ENCODE assay signal across 31 cellular contexts in the genomic region with DNA sequence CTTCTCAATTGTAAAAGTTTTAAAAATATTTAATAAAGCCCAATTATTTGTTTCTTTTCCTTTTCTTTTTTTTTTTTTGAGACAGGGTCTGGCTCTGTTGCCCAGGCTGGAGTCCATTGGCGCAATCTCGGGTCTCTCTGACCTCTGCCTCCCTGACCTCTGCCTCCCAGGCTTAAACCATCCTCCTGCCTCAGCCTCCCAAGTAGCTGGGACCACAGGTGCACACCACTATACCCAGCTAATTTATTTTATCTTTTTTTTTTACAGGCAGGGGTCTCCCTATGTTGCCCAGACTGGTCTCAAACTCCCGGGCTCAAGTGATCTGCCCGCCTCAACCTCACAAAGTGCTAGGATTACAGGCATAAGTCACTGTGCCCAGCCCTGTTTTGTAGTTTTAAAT.
"Had no signal": no experiment of that assay in that cellular context is flagged by ENCODE, and none has a peak within 500 bp of the region (broad histone marks: within the 10 kb centered on the region; RNA-seq: fewer than 3 reads in every experiment).

No MANE protein-coding gene starts in this region.

- H3K9me3 ChIP-seq: esophagus squamous epithelium, gastroesophageal sphincter, heart right ventricle had no signal

- H3K4me3 Mint-ChIP-seq: activated CD4-positive, alpha-beta memory T cell treated with anti-CD3 and anti-CD28 coated beads for 36 hours; activated CD4-positive, alpha-beta T cell treated with anti-CD3 and anti-CD28 coated beads for 36 hours; activated CD4-positive, alpha-beta T cell treated with anti-CD3 and anti-CD28 coated beads, Interleukin-2, amount 10 ng/mL, durations not matched to agents 24 days and 14 days; activated CD8-positive, alpha-beta T cell treated with anti-CD3 and anti-CD28 coated beads, Interleukin-2, amount 10 ng/mL, durations not matched to agents 7 days and 5 days; activated naive CD8-positive, alpha-beta T cell; activated T-cell treated with anti-CD3 and anti-CD28 coated beads, Interleukin-2, amount 50 U/mL, for 24 hours; activated T-cell treated with anti-CD3 and anti-CD28 coated beads, Interleukin-2, amount 50 U/mL, for 72 hours; central memory CD8-positive, alpha-beta T cell; T-helper 17 cell; T-helper 2 cell treated with Interferon-gamma antibody and Interleukin-4, amounts not matched to agents 5 μg/mL and 100 μg/mL, for 36 hours had no signal

- H3K36me3 ChIP-seq: brain microvascular endothelial cell, esophagus squamous epithelium, gastroesophageal sphincter, heart right ventricle, WERI-Rb-1 had no signal

- ATAC-seq: activated CD4-positive, alpha-beta T cell treated with anti-CD3 and anti-CD28 coated beads for 36 hours; activated CD8-positive, alpha-beta T cell treated with anti-CD3 and anti-CD28 coated beads, Interleukin-2, amount 10 ng/mL, durations not matched to agents 7 days and 5 days; activated T-cell treated with anti-CD3 and anti-CD28 coated beads, Interleukin-2, amount 50 U/mL, for 72 hours; gastroesophageal sphincter; T-helper 17 cell had no signal

- H3K27me3 Mint-ChIP-seq: activated CD4-positive, alpha-beta memory T cell treated with anti-CD3 and anti-CD28 coated beads for 36 hours; activated CD4-positive, alpha-beta T cell treated with anti-CD3 and anti-CD28 coated beads for 36 hours; activated CD4-positive, alpha-beta T cell treated with anti-CD3 and anti-CD28 coated beads, Interleukin-2, amount 10 ng/mL, durations not matched to agents 24 days and 14 days; activated naive CD8-positive, alpha-beta T cell; activated T-cell treated with anti-CD3 and anti-CD28 coated beads, Interleukin-2, amount 50 U/mL, for 24 hours; central memory CD8-positive, alpha-beta T cell; T-helper 17 cell had no signal

- H3K36me3 Mint-ChIP-seq: activated CD4-positive, alpha-beta memory T cell treated with anti-CD3 and anti-CD28 coated beads for 36 hours had no signal

- DNase-seq: activated CD4-positive, alpha-beta memory T cell treated with anti-CD3 and anti-CD28 coated beads for 36 hours; activated CD4-positive, alpha-beta T cell treated with anti-CD3 and anti-CD28 coated beads for 36 hours; activated CD4-positive, alpha-beta T cell treated with anti-CD3 and anti-CD28 coated beads, Interleukin-2, amount 10 ng/mL, durations not matched to agents 24 days and 14 days; activated CD4-positive, CD25-positive, alpha-beta regulatory T cell; activated CD4-positive, CD25-positive, alpha-beta regulatory T cell treated with anti-CD3 and anti-CD28 coated beads, Interleukin-2, amount 50 U/mL, for 72 hours; activated CD8-positive, alpha-beta memory T cell treated with anti-CD3 and anti-CD28 coated beads, Interleukin-2, amount 50 U/mL, for 48 hours; activated CD8-positive, alpha-beta T cell treated with anti-CD3 and anti-CD28 coated beads, Interleukin-2, amount 10 ng/mL, durations not matched to agents 7 days and 5 days; activated effector memory CD4-positive, alpha-beta T cell treated with Interleukin-2 at 50 U/mL for 16 hours; activated gamma-delta T cell treated with Interleukin-2 at 50 U/mL for 16 hours; activated naive CD4-positive, alpha-beta T cell treated with anti-CD3 and anti-CD28 coated beads, Interleukin-2, amount 50 U/mL, for 16 hours; activated naive CD4-positive, alpha-beta T cell treated with Interleukin-2 at 50 U/mL for 16 hours; activated T-cell treated with anti-CD3 and anti-CD28 coated beads for 4 hours; activated T-cell treated with anti-CD3 and anti-CD28 coated beads, Interleukin-2, amount 50 U/mL, for 24 hours; activated T-cell treated with anti-CD3 and anti-CD28 coated beads, Interleukin-2, amount 50 U/mL, for 72 hours; amniotic stem cell; anterior cingulate cortex; brain microvascular endothelial cell; cortex of kidney; effector CD8-positive, alpha-beta T cell; esophagus squamous epithelium; foreskin melanocyte; heart right ventricle; T-helper 1 cell; T-helper 17 cell; T1000; WERI-Rb-1 had no signal

- H3K9me3 Mint-ChIP-seq: activated CD4-positive, alpha-beta memory T cell treated with anti-CD3 and anti-CD28 coated beads for 36 hours; activated CD4-positive, alpha-beta T cell treated with anti-CD3 and anti-CD28 coated beads, Interleukin-2, amount 10 ng/mL, durations not matched to agents 24 days and 14 days; activated T-cell treated with anti-CD3 and anti-CD28 coated beads, Interleukin-2, amount 50 U/mL, for 24 hours; activated T-cell treated with anti-CD3 and anti-CD28 coated beads, Interleukin-2, amount 50 U/mL, for 72 hours; central memory CD8-positive, alpha-beta T cell; T-helper 2 cell treated with Interferon-gamma antibody and Interleukin-4, amounts not matched to agents 5 μg/mL and 100 μg/mL, for 36 hours had no signal

- H3K27ac ChIP-seq: brain microvascular endothelial cell, epithelial cell of prostate, esophagus squamous epithelium, gastroesophageal sphincter, heart right ventricle, WERI-Rb-1 had no signal

- H3K27ac Mint-ChIP-seq: activated CD4-positive, alpha-beta memory T cell treated with anti-CD3 and anti-CD28 coated beads for 36 hours; activated CD4-positive, alpha-beta T cell treated with anti-CD3 and anti-CD28 coated beads for 36 hours; activated CD4-positive, alpha-beta T cell treated with anti-CD3 and anti-CD28 coated beads, Interleukin-2, amount 10 ng/mL, durations not matched to agents 24 days and 14 days; activated CD8-positive, alpha-beta T cell treated with anti-CD3 and anti-CD28 coated beads, Interleukin-2, amount 10 ng/mL, durations not matched to agents 7 days and 5 days; activated naive CD8-positive, alpha-beta T cell; activated T-cell treated with anti-CD3 and anti-CD28 coated beads, Interleukin-2, amount 50 U/mL, for 24 hours; activated T-cell treated with anti-CD3 and anti-CD28 coated beads, Interleukin-2, amount 50 U/mL, for 72 hours; T-helper 2 cell treated with Interferon-gamma antibody and Interleukin-4, amounts not matched to agents 5 μg/mL and 100 μg/mL, for 36 hours had no signal

- H3K27me3 ChIP-seq: brain microvascular endothelial cell, esophagus squamous epithelium, gastroesophageal sphincter, heart right ventricle had no signal

- H3K4me3 ChIP-seq: esophagus squamous epithelium, gastroesophageal sphincter, heart right ventricle had no signal
